In genomic region chr16:13453325-13453724, GRCh38 we compare ENCODE assay signal across 15 cellular contexts.
DNase-seq lines count a peak whose midpoint lies in the region; ATAC-seq, FAIRE-seq and TF ChIP-seq lines count a peak whose summit lies in the region.
"Had no signal": no experiment of that assay in that cellular context is flagged by ENCODE, and none has a peak within 500 bp of the region (broad histone marks: within the 10 kb centered on the region; RNA-seq: fewer than 3 reads in every experiment).

No MANE protein-coding gene starts in this region.

- no peak overlapping the region for H3K4me3 Mint-ChIP-seq in progenitor cell of endocrine pancreas (ENCODE audit: low read depth)
- H3K4me3 Mint-ChIP-seq: nephron had no signal

- H3K4me2 ChIP-seq in HepG2 (ENCODE audit: low read depth, low read length), result no peak overlapping the region

- no peaks in the 10 kb centered on the region for H3K9me3 Mint-ChIP-seq in progenitor cell of endocrine pancreas (ENCODE audit: low read depth)
- H3K9me3 Mint-ChIP-seq: nephron had no signal

- H4K20me1 ChIP-seq in HepG2 (ENCODE audit: insufficient read depth, low read length), result no peaks in the 10 kb centered on the region

- H3K36me3 Mint-ChIP-seq in progenitor cell of endocrine pancreas (ENCODE audit: insufficient read depth), result no peaks in the 10 kb centered on the region

- no peak for TF ChIP-seq EP300 in HepG2 (IDR thresholded peaks at IDR 0.05; ENCODE audit: low read depth in 2 of 2, low read length in 2 of 2)
- no peak for TF ChIP-seq EP300 in HepG2 (CRISPR knock-in tag; IDR thresholded peaks at IDR 0.05; ENCODE audit: borderline replicate concordance)

- in situ Hi-C loops in HepG2 (cut with HindIII; ENCODE audit: extremely low pct_ligation_motif_present, low pct_unique_long_range_greater_than_20kb), result loop anchor here (5.0 kb wide), 1 partner anchor 566 kb away; no protein-coding TSS in a partner anchor

- no peaks in the 10 kb centered on the region for H3K79me2 ChIP-seq in HepG2 (ENCODE audit: insufficient read depth, low read length)

- TF ChIP-seq POLR2A in right lobe of liver (IDR thresholded peaks at IDR 0.05) (no peak), HepG2 (IDR thresholded peaks at IDR 0.05; ENCODE audit: insufficient read depth in 1 of 2, low read depth in 2 of 2, low read length in 2 of 2) (no peak)

- H3K4me1 ChIP-seq in right lobe of liver (no peaks in the 10 kb centered on the region), HepG2 (ENCODE audit: insufficient read depth, low read length) (no peaks in the 10 kb centered on the region), RWPE2 (ENCODE audit: insufficient read depth, poor library complexity, severe bottlenecking) (peaks cover 9% of the 10 kb centered on the region)
- H3K4me1 ChIP-seq: spleen, upper lobe of left lung had no signal

- H2AFZ ChIP-seq in HepG2 (ENCODE audit: low read length), result no peak overlapping the region

- BruUV-seq in HepG2 (replicated peaks; lab: Mats Ljungman, UMichigan), result no TSS peak

- H3K36me3 ChIP-seq in right lobe of liver, result no peaks in the 10 kb centered on the region
- H3K36me3 ChIP-seq in HepG2 (replicated peaks in 1 of 2; ENCODE audit: control insufficient read depth in 1 of 2, insufficient read depth in 2 of 2, low read length in 2 of 2), result no peaks in the 10 kb centered on the region
- H3K36me3 ChIP-seq in RWPE2 (ENCODE audit: low read depth), result no peaks in the 10 kb centered on the region
- H3K36me3 ChIP-seq: MG63, spleen, upper lobe of left lung had no signal

- POLR2A ChIA-PET in HepG2 (lab: Yijun Ruan, JAX), result interaction anchor here (1.0 kb wide), 1 partner anchor 838 kb away, joined by 3 read pairs; no protein-coding TSS in a partner anchor

- TF ChIP-seq RAD21 in HepG2 (CRISPR knock-in tag; IDR thresholded peaks at IDR 0.05), result no peak

- H3K9me3 ChIP-seq in right lobe of liver, result no peaks in the 10 kb centered on the region
- no peaks in the 10 kb centered on the region for H3K9me3 ChIP-seq in HepG2 (ENCODE audit: low read length)
- no peaks in the 10 kb centered on the region for H3K9me3 ChIP-seq in RWPE2 (ENCODE audit: severe bottlenecking)
- H3K9me3 ChIP-seq: MG63, spleen, upper lobe of left lung had no signal

- TF ChIP-seq CTCF in right lobe of liver (IDR thresholded peaks at IDR 0.05) (no peak), HepG2 (CRISPR knock-in tag; IDR thresholded peaks at IDR 0.05) (no peak), RWPE2 (IDR thresholded peaks at IDR 0.05; ENCODE audit: poor library complexity, severe bottlenecking) (no peak), progenitor cell of endocrine pancreas (IDR thresholded peaks at IDR 0.05; ENCODE audit: unreplicated experiment) (no peak)

- no peak for FAIRE-seq in HepG2 (lab: Jason Lieb, UNC)
- FAIRE-seq: H54 had no signal

- ATAC-seq in right lobe of liver (peak in 3 of 4 donors; percentile 21 to 54 (median 39)), HepG2 (no peak), RWPE2 (ENCODE audit: low read depth) (peak; percentile 76)

- peaks cover 4% of the 10 kb centered on the region for H3K27me3 Mint-ChIP-seq in progenitor cell of endocrine pancreas

- DNase-seq in right lobe of liver (peak in 1 of 3 donors; percentile 49), HepG2 (ENCODE audit: low spot score) (no peak), RWPE2 (ENCODE audit: low spot score) (peak; percentile 55), iris pigment epithelial cell (ENCODE audit: low read depth) (peak; percentile 17), NCI-H1436 (lab: John Stamatoyannopoulos, UW) (no peak), progenitor cell of endocrine pancreas (ENCODE audit: low spot score, unreplicated experiment) (no peak), C1 segment of cervical spinal cord (lab: John Stamatoyannopoulos, UW) (no peak), AML-193 (lab: John Stamatoyannopoulos, UW) (no peak)
- DNase-seq: activated T-cell treated with anti-CD3 and anti-CD28 coated beads, Interleukin-2, amount 50 U/mL, for 1 hour; MG63; spleen; upper lobe of left lung had no signal

- intact Hi-C loops in right lobe of liver (cut with DNase I), result no loop called here
- intact Hi-C loops in HepG2 (cut with micrococcal nuclease; ENCODE audit: unreplicated experiment), result no loop called here

- H3K27ac ChIP-seq in right lobe of liver (no peak overlapping the region), HepG2 (ENCODE audit: extremely low read length, insufficient read depth, low read length) (no peak overlapping the region), RWPE2 (ENCODE audit: poor library complexity, severe bottlenecking) (peak overlapping the region; percentile 21)
- H3K27ac ChIP-seq: HL-60, spleen, upper lobe of left lung had no signal

- no peak overlapping the region for H3K9ac ChIP-seq in HepG2 (ENCODE audit: insufficient read depth, low read depth, low read length)

- H3K4me1 Mint-ChIP-seq in progenitor cell of endocrine pancreas (ENCODE audit: low read depth), result no peaks in the 10 kb centered on the region
- H3K4me1 Mint-ChIP-seq: nephron had no signal

- CTCF ChIA-PET in HepG2 (lab: Yijun Ruan, JAX; ENCODE audit: low intra/inter-chr PET ratio, low total read pairs), result interaction anchor here (1.2 to 3.2 kb wide), 5 partner anchors 27 to 1113 kb away, joined by 5 to 42 read pairs (median 7); no protein-coding TSS in a partner anchor

- no peak overlapping the region for H3K27ac Mint-ChIP-seq in progenitor cell of endocrine pancreas

- H3K4me3 ChIP-seq in right lobe of liver, result no peak overlapping the region
- H3K4me3 ChIP-seq in HepG2 (replicated peaks in 1 of 3; ENCODE audit: insufficient read depth in 1 of 3, low read depth in 2 of 3, low read length in 3 of 3), result no peak overlapping the region
- no peak overlapping the region for H3K4me3 ChIP-seq in RWPE2 (ENCODE audit: severe bottlenecking)
- H3K4me3 ChIP-seq: MG63, spleen, upper lobe of left lung had no signal

- H3K27me3 ChIP-seq in right lobe of liver (no peaks in the 10 kb centered on the region), HepG2 (ENCODE audit: control insufficient read depth in 1 of 2, insufficient read depth in 2 of 2, low read length in 2 of 2) (peaks cover 0 to 2% of the 10 kb centered on the region in 2 experiments; a peak in 1 of 5 replicates), RWPE2 (ENCODE audit: insufficient read depth, poor library complexity, severe bottlenecking) (no peaks in the 10 kb centered on the region)
- H3K27me3 ChIP-seq: spleen, upper lobe of left lung had no signal

- WGBS in right lobe of liver (ENCODE audit: insufficient coverage, low coverage, low lambda C conversion rate, missing lambda C conversion rate), result 65% methylated on average over 2 of the region's 2 CpGs
- 0% methylated on average over 2 of the region's 2 CpGs for WGBS in HepG2 (ENCODE audit: low lambda C conversion rate)

TF ChIP-seq in HepG2, 621 proteins besides CTCF, POLR2A, EP300 and RAD21:
- TF ChIP-seq ZNF614 (CRISPR knock-in tag; IDR thresholded peaks at IDR 0.05; ENCODE audit: borderline replicate concordance) (no peak), NFKBIZ (CRISPR knock-in tag; IDR thresholded peaks at IDR 0.05) (no peak), ZFYVE20 (CRISPR knock-in tag; IDR thresholded peaks at IDR 0.05; ENCODE audit: borderline replicate concordance, low read depth) (no peak), ZKSCAN5 (CRISPR knock-in tag; IDR thresholded peaks at IDR 0.05) (no peak), IRF2 (CRISPR knock-in tag; IDR thresholded peaks at IDR 0.05) (no peak)
TF ChIP-seq in HepG2: peak in this region for 0.

Comparison
In these comparisons a context has a peak if more than half of its experiments do, and no peak if none do; other contexts are left out.
1. DNase-seq: peak in RWPE2 (single experiment) and iris pigment epithelial cell (single experiment); none in HepG2 (single experiment), NCI-H1436 (single experiment), progenitor cell of endocrine pancreas (single experiment), C1 segment of cervical spinal cord (0 of 14) and AML-193 (0 of 2).